ENCODE assay signal across 8 cellular contexts in genomic region chr12:93569656-93570551, GRCh38. TPM values are rescaled to one million over a fixed set of nuclear protein-coding genes. Genes with fewer than 3 reads are reported as not detected.
DNase-seq lines count a peak whose midpoint lies in the region; ATAC-seq and TF ChIP-seq lines count a peak whose summit lies in the region.

No MANE protein-coding gene starts in this region.

- peaks cover 0 to 28% (median 0%) of the 10 kb centered on the region in 3 donors for H3K4me1 ChIP-seq in gastroesophageal sphincter

- H3K27me3 Mint-ChIP-seq in activated naive CD4-positive, alpha-beta T cell treated with anti-CD3 and anti-CD28 coated beads for 36 hours (ENCODE audit: low read depth) = peaks cover 17% of the 10 kb centered on the region

- CTCF ChIA-PET in activated naive CD4-positive, alpha-beta T cell treated with anti-CD3 and anti-CD28 coated beads for 36 hours (lab: Charles Lee) = interaction anchor here (0.6 to 10.3 kb wide), 22 partner anchors 11 to 532 kb away, joined by 3 to 152 read pairs (median 4); no protein-coding TSS in a partner anchor

- 0 to 1% methylated on average over 6 to 13 of the region's 60 CpGs for WGBS in gastroesophageal sphincter (ENCODE audit: low coverage in 1 of 2), 2 donors

- H3K4me1 Mint-ChIP-seq in activated naive CD4-positive, alpha-beta T cell treated with anti-CD3 and anti-CD28 coated beads for 36 hours (ENCODE audit: low read depth) = peaks cover 15% of the 10 kb centered on the region

- DNase-seq in COR-L47 (lab: John Stamatoyannopoulos, UW) (peak; percentile 68), HuH-7 (ENCODE audit: low spot score) (peak; percentile 89), RPMI8226 (peak; percentile 75), non-pigmented ciliary epithelial cell (ENCODE audit: low read depth) (peak; percentile 48), superior temporal gyrus (ENCODE audit: extremely low spot score) (peak; percentile 73)
- peak; percentile 88 for DNase-seq in activated naive CD4-positive, alpha-beta T cell treated with anti-CD3 and anti-CD28 coated beads for 36 hours

- no peak for TF ChIP-seq POLR2A in gastroesophageal sphincter (IDR thresholded peaks at IDR 0.05)

- TF ChIP-seq CTCF in gastroesophageal sphincter (IDR thresholded peaks at IDR 0.05) = peak; percentile 60 to 93 (median 81)

- no peaks in the 10 kb centered on the region for H3K9me3 ChIP-seq in gastroesophageal sphincter

- H3K36me3 ChIP-seq in gastroesophageal sphincter = peaks cover 0 to 20% of the 10 kb centered on the region in 2 donors

- peak overlapping the region; percentile 40 to 98 (median 92) for H3K27ac ChIP-seq in gastroesophageal sphincter

- peak overlapping the region; percentile 81 for H3K27ac Mint-ChIP-seq in activated naive CD4-positive, alpha-beta T cell treated with anti-CD3 and anti-CD28 coated beads for 36 hours

- peaks cover 3% of the 10 kb centered on the region for H3K27me3 ChIP-seq in gastroesophageal sphincter

- H3K4me3 Mint-ChIP-seq in activated naive CD4-positive, alpha-beta T cell treated with anti-CD3 and anti-CD28 coated beads for 36 hours = peak overlapping the region; percentile 83

- peak overlapping the region; percentile 50 to 76 for H3K4me3 ChIP-seq in gastroesophageal sphincter

- intact Hi-C loops in activated naive CD4-positive, alpha-beta T cell treated with anti-CD3 and anti-CD28 coated beads for 36 hours (cut with micrococcal nuclease) = loop anchor here (1.0 to 5.0 kb wide), 14 partner anchors 67 to 1438 kb away; partner anchors contain the start of genes CRADD and EEA1

- no peak for TF ChIP-seq EP300 in gastroesophageal sphincter (IDR thresholded peaks at IDR 0.05)

- no peaks in the 10 kb centered on the region for H3K9me3 Mint-ChIP-seq in activated naive CD4-positive, alpha-beta T cell treated with anti-CD3 and anti-CD28 coated beads for 36 hours

- peaks cover 11% of the 10 kb centered on the region for H3K36me3 Mint-ChIP-seq in activated naive CD4-positive, alpha-beta T cell treated with anti-CD3 and anti-CD28 coated beads for 36 hours (ENCODE audit: low read depth)

- ATAC-seq in GM19467 (IDR thresholded peaks at IDR 0.05; ENCODE audit: unreplicated experiment) (peak; percentile 35), gastroesophageal sphincter (peak; percentile 71)

RNA-seq across cellular contexts. Expression of gene SOCS2, which starts 2.6 kb away (rescaled TPM):
- total RNA-seq in activated naive CD4-positive, alpha-beta T cell treated with anti-CD3 and anti-CD28 coated beads for 36 hours = 10 to 100 TPM; 15.9 to 17.5 TPM
- total RNA-seq in gastroesophageal sphincter = 10 to 100 TPM; 17.6 to 49.4 (median 31.4) TPM

Comparison
In these comparisons a context has a peak if more than half of its experiments do, and no peak if none do; other contexts are left out.
1. Peak in every context shown above with its lines: DNase-seq, ATAC-seq, H3K4me3 ChIP-seq and H3K27ac ChIP-seq.